Comparison of ENCODE assay signal across 10 cellular contexts in the genomic region with DNA sequence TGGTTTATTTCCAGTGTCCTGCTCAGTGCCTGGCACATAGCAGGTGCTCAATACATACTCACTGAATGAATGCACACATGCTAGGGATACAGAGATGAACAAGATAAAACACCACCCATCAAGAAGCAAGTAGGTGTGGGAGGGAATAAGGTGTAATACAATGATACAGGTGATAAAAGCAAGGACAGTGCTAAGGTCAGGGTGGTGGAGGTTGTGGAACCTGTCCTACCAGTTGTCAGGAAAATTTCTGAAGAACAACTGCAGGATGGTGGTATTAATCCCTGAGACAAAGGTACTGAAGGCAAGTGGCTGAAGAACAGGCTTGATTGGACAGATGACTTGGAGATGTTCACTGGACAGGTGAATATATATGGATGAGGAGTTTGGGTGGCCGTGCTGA. TPM values are rescaled to one million over a fixed set of nuclear protein-coding genes. Genes with fewer than 3 reads are reported as not detected.
A peak's percentile ranks its signal among the peaks of the same experiment; 100 is the strongest.
DNase-seq lines count a peak whose midpoint lies in the region; ATAC-seq and TF ChIP-seq lines count a peak whose summit lies in the region.
"Had no signal": no experiment of that assay in that cellular context is flagged by ENCODE, and none has a peak within 500 bp of the region (broad histone marks: within the 10 kb centered on the region; RNA-seq: fewer than 3 reads in every experiment).

No MANE protein-coding gene starts in this region.

- H3K4me1 ChIP-seq in heart left ventricle, result peaks cover under 1 to 46% (median 37%) of the 10 kb centered on the region in 12 donors
- H3K4me1 ChIP-seq: prostate gland had no signal

- H3K27me3 Mint-ChIP-seq in stimulated activated naive CD8-positive, alpha-beta T cell treated with anti-CD3 and anti-CD28 coated beads, Interleukin-15, amount 100 ng/mL, for 72 hours, result no peaks in the 10 kb centered on the region

- H3K9me3 Mint-ChIP-seq in stimulated activated naive CD8-positive, alpha-beta T cell treated with anti-CD3 and anti-CD28 coated beads, Interleukin-15, amount 100 ng/mL, for 72 hours, result no peaks in the 10 kb centered on the region

- no peak for TF ChIP-seq CTCF in heart left ventricle (IDR thresholded peaks at IDR 0.05)
- TF ChIP-seq CTCF in SU-DHL-6 (IDR thresholded peaks at IDR 0.05; ENCODE audit: insufficient read depth, low read length, poor library complexity, severe bottlenecking), result no peak
- no peak for TF ChIP-seq CTCF in fibroblast of villous mesenchyme (IDR thresholded peaks at IDR 0.05; ENCODE audit: insufficient read depth, low read depth, low read length)

- H3K36me3 ChIP-seq in heart left ventricle (peaks cover 0 to 39% (median 15%) of the 10 kb centered on the region in 9 donors), SU-DHL-6 (ENCODE audit: low read length) (no peaks in the 10 kb centered on the region)

- DNase-seq in heart left ventricle (no peak), Right ventricle myocardium superior (no peak), fibroblast of villous mesenchyme (ENCODE audit: low read depth) (no peak), NCI-H2227 treated with DMSO at 0.1 percent for 48 hours (lab: John Stamatoyannopoulos, UW) (no peak), SKM-1 treated with dmso at 0.1 percent for 144 hours (lab: John Stamatoyannopoulos, UW; ENCODE audit: unreplicated experiment) (no peak)
- DNase-seq in stimulated activated naive CD8-positive, alpha-beta T cell treated with anti-CD3 and anti-CD28 coated beads, Interleukin-15, amount 100 ng/mL, for 72 hours, result no peak

- peak overlapping the region; percentile 66 for H3K4me2 ChIP-seq in SU-DHL-6 (ENCODE audit: low read depth, low read length, poor library complexity, severe bottlenecking)

- peaks cover 40% of the 10 kb centered on the region for H3K4me1 Mint-ChIP-seq in stimulated activated naive CD8-positive, alpha-beta T cell treated with anti-CD3 and anti-CD28 coated beads, Interleukin-15, amount 100 ng/mL, for 72 hours

- ATAC-seq in heart left ventricle (no peak), Right ventricle myocardium superior (ENCODE audit: poor library complexity) (no peak), GM19035 (IDR thresholded peaks at IDR 0.05; ENCODE audit: unreplicated experiment) (no peak)
- no peak for ATAC-seq in stimulated activated naive CD8-positive, alpha-beta T cell treated with anti-CD3 and anti-CD28 coated beads, Interleukin-15, amount 100 ng/mL, for 72 hours

- intact Hi-C loops in heart left ventricle (cut with DNase I) (loop anchor here in 8 of 10 donors (5.0 to 10.0 kb wide), 6 partner anchors 36 to 169 kb away; a partner anchor contains a TSS), Right ventricle myocardium superior (cut with DNase I) (no loop called here)

- H3K27ac Mint-ChIP-seq in stimulated activated naive CD8-positive, alpha-beta T cell treated with anti-CD3 and anti-CD28 coated beads, Interleukin-15, amount 100 ng/mL, for 72 hours, result peak overlapping the region; percentile 58 to 77

- 70 to 93% (median 86%) methylated on average over 1 of the region's 1 CpG for WGBS in heart left ventricle, 4 donors

- H3K27me3 ChIP-seq in heart left ventricle (no peaks in the 10 kb centered on the region), SU-DHL-6 (ENCODE audit: low read length) (no peaks in the 10 kb centered on the region)
- H3K27me3 ChIP-seq: SJSA1 had no signal

- no peaks in the 10 kb centered on the region for H3F3A ChIP-seq in SU-DHL-6 (ENCODE audit: insufficient read depth)

- H3K9me3 ChIP-seq in heart left ventricle (no peaks in the 10 kb centered on the region), SU-DHL-6 (ENCODE audit: insufficient read depth, low read length) (no peaks in the 10 kb centered on the region)
- H3K9me3 ChIP-seq: prostate gland, SJSA1 had no signal

- H3K4me3 Mint-ChIP-seq in stimulated activated naive CD8-positive, alpha-beta T cell treated with anti-CD3 and anti-CD28 coated beads, Interleukin-15, amount 100 ng/mL, for 72 hours, result peak overlapping the region; percentile 82 to 90

- TF ChIP-seq POLR2A in heart left ventricle (IDR thresholded peaks at IDR 0.05), result no peak

- H3K9me2 ChIP-seq in SU-DHL-6 (replicated peaks; ENCODE audit: insufficient read depth, low read length), result no peaks in the 10 kb centered on the region

- H3K4me3 ChIP-seq in heart left ventricle, result peak overlapping the region in 8 of 12 donors; percentile 83 to 99 (median 91)
- no peak overlapping the region for H3K4me3 ChIP-seq in SU-DHL-6 (ENCODE audit: insufficient read depth, low read length, poor library complexity, severe bottlenecking)
- peak overlapping the region; percentile 94 for H3K4me3 ChIP-seq in fibroblast of villous mesenchyme (ENCODE audit: low read depth, low read length)

- no peak overlapping the region for H2AFZ ChIP-seq in SU-DHL-6 (ENCODE audit: low read depth, low read length, severe bottlenecking)

- H4K20me1 ChIP-seq in SU-DHL-6 (ENCODE audit: low read depth, low read length), result no peaks in the 10 kb centered on the region

- 0 out of 2 replicates have a peak overlapping the region, but pooled peaks have one; percentile 5 for H3K9ac ChIP-seq in SU-DHL-6 (ENCODE audit: low read length)

- H3K79me2 ChIP-seq in SU-DHL-6 (ENCODE audit: insufficient read depth, low read length), result peaks cover 32% of the 10 kb centered on the region

- H3K27ac ChIP-seq in heart left ventricle (peak overlapping the region in 3 of 12 donors; percentile 10 to 86 (median 19)), SU-DHL-6 (ENCODE audit: low read depth, low read length) (no peak overlapping the region)
- H3K27ac ChIP-seq: prostate gland, SJSA1 had no signal

RNA-seq across cellular contexts. Expression of a gene that starts 1.8 kb away (rescaled TPM):
- total RNA-seq in heart left ventricle (10 to 100 TPM in 1 of 9 donors, 1 to 10 TPM in 8; 6.3 to 11.5 (median 7.9) TPM), Right ventricle myocardium superior (6.2 TPM), fibroblast of villous mesenchyme (16.8 and 17.3 TPM in 2 replicates)
- 10 to 100 TPM in 1 of 2 donors, 1 to 10 TPM in 1; 9.1 to 12.1 TPM for polyA plus RNA-seq in heart left ventricle

RNA-seq across cellular contexts. Expression of a gene that starts 1.9 kb away (rescaled TPM):
- total RNA-seq in heart left ventricle (10 to 100 TPM in 3 of 9 donors, 1 to 10 TPM in 6; 5.7 to 17.4 (median 9.0) TPM), Right ventricle myocardium superior (6.5 TPM), fibroblast of villous mesenchyme (5.2 and 13.4 TPM in 2 replicates)
- polyA plus RNA-seq in heart left ventricle, result 1 to 10 TPM; 5.6 to 9.6 TPM
